Comparison of ENCODE assay signal across 9 cellular contexts in genomic region chr19:7928334-7928706, GRCh38. TPM values are rescaled to one million over a fixed set of nuclear protein-coding genes. Genes with fewer than 3 reads are reported as not detected.
A peak's percentile ranks its signal among the peaks of the same experiment; 100 is the strongest.
DNase-seq lines count a peak whose midpoint lies in the region; ATAC-seq, FAIRE-seq and TF ChIP-seq lines count a peak whose summit lies in the region.
"Had no signal": no experiment of that assay in that cellular context is flagged by ENCODE, and none has a peak within 500 bp of the region (broad histone marks: within the 10 kb centered on the region; RNA-seq: fewer than 3 reads in every experiment).

No MANE protein-coding gene starts in this region.

- peak overlapping the region; percentile 12 for H3K9ac ChIP-seq in endothelial cell of umbilical vein (replicated peaks; ENCODE audit: extremely low read depth, insufficient read depth, low read length)

- H3K9me3 ChIP-seq in endothelial cell of umbilical vein (replicated peaks; ENCODE audit: control insufficient read depth, insufficient read depth, low read length) (no peaks in the 10 kb centered on the region), gastrocnemius medialis (no peaks in the 10 kb centered on the region)

- no peak for TF ChIP-seq CTCF in endothelial cell of umbilical vein (IDR thresholded peaks at IDR 0.05; ENCODE audit: extremely low read depth in 1 of 2, insufficient read depth in 1 of 2, low read depth in 1 of 2, low read length in 2 of 2)
- no peak for TF ChIP-seq CTCF in gastrocnemius medialis (IDR thresholded peaks at IDR 0.05 in 4 of 5, conservative IDR thresholded peaks at IDR 0.05 in 1 of 5)

- H3K27me3 ChIP-seq in endothelial cell of umbilical vein (ENCODE audit: control insufficient read depth in 2 of 2, insufficient read depth in 2 of 2, low read length in 2 of 2): no peaks in the 10 kb centered on the region
- H3K27me3 ChIP-seq in gastrocnemius medialis: peaks cover 0 to 6% (median 0%) of the 10 kb centered on the region in 3 donors

- H3K36me3 ChIP-seq in endothelial cell of umbilical vein (ENCODE audit: control insufficient read depth in 2 of 2, extremely low read depth in 1 of 2, insufficient read depth in 2 of 2, low read length in 2 of 2) (peaks cover 2 to 26% of the 10 kb centered on the region in 2 experiments), gastrocnemius medialis (peaks cover 0 to 30% of the 10 kb centered on the region in 2 donors)

- no peaks in the 10 kb centered on the region for H3K79me2 ChIP-seq in endothelial cell of umbilical vein (ENCODE audit: control insufficient read depth, insufficient read depth, low read length)

- DNase-seq in NCI-H82 (lab: John Stamatoyannopoulos, UW): peak; percentile 68
- no peak for DNase-seq in endothelial cell of umbilical vein (ENCODE audit: low read depth, low spot score)
- DNase-seq in gastrocnemius medialis: no peak
- DNase-seq in islet precursor cell: no peak
- DNase-seq: NCI-H2227 treated with DMSO at 0.1 percent for 48 hours; stimulated activated CD4-positive, alpha-beta T cell treated with anti-CD3 and anti-CD28 coated beads, Interleukin-4, amount 100 ng/mL, for 24 hours had no signal

- no peaks in the 10 kb centered on the region for H3K9me1 ChIP-seq in endothelial cell of umbilical vein (replicated peaks; ENCODE audit: control insufficient read depth, extremely low read depth, insufficient read depth, low read length)

- H3K4me3 ChIP-seq in endothelial cell of umbilical vein (replicated peaks in 1 of 3; ENCODE audit: insufficient read depth in 1 of 3, low read depth in 1 of 3, low read length in 3 of 3) (no peak overlapping the region), gastrocnemius medialis (no peak overlapping the region)

- H2AFZ ChIP-seq in endothelial cell of umbilical vein (ENCODE audit: low read depth, low read length): no peak overlapping the region

- no peak overlapping the region for H3K4me2 ChIP-seq in endothelial cell of umbilical vein (ENCODE audit: insufficient read depth, low read length)

- intact Hi-C loops in endothelial cell of umbilical vein (cut with micrococcal nuclease) (no loop called here), gastrocnemius medialis (cut with DNase I; ENCODE audit: low total_unique reads) (no loop called here)

- H3K27ac ChIP-seq in endothelial cell of umbilical vein (ENCODE audit: insufficient read depth, low read depth, low read length): peak overlapping the region; percentile 59
- peak overlapping the region; percentile 63 to 78 (median 71) for H3K27ac ChIP-seq in gastrocnemius medialis

- CTCF ChIA-PET in endothelial cell of umbilical vein (lab: Charles Lee): interaction anchor here (0.6 to 3.9 kb wide), 8 partner anchors 8 to 574 kb away, joined by 3 to 41 read pairs (median 5); partner anchors contain the start of genes MAP2K7, SNAPC2 and TIMM44

- FAIRE-seq in endothelial cell of umbilical vein (lab: Jason Lieb, UNC): no peak
- FAIRE-seq: TTC549 had no signal

- dilution Hi-C loops in endothelial cell of umbilical vein (cut with MboI; ENCODE audit: extremely low pct_ligation_motif_present, low sequenced_read_pairs): no loop called here

- no peaks in the 10 kb centered on the region for H4K20me1 ChIP-seq in endothelial cell of umbilical vein (replicated peaks; ENCODE audit: control insufficient read depth, extremely low read depth, insufficient read depth, low read length)

- in situ Hi-C loops in gastrocnemius medialis (cut with MboI; ENCODE audit: low sequenced_read_pairs in 4 of 4): no loop called here

- H3K4me1 ChIP-seq in endothelial cell of umbilical vein (ENCODE audit: control insufficient read depth, extremely low read depth, insufficient read depth, low read length): peaks cover 17% of the 10 kb centered on the region
- H3K4me1 ChIP-seq in gastrocnemius medialis: peaks cover 5 to 20% of the 10 kb centered on the region in 2 donors

- ATAC-seq in gastrocnemius medialis (no peak), GM19351 (IDR thresholded peaks at IDR 0.05; ENCODE audit: unreplicated experiment) (no peak), GM21390 (IDR thresholded peaks at IDR 0.05; ENCODE audit: unreplicated experiment) (no peak)

- no peak for TF ChIP-seq POLR2A in endothelial cell of umbilical vein (IDR thresholded peaks at IDR 0.05; ENCODE audit: low read depth, low read length)
- no peak for TF ChIP-seq POLR2A in gastrocnemius medialis (IDR thresholded peaks at IDR 0.05)

- POLR2A ChIA-PET in endothelial cell of umbilical vein (lab: Charles Lee): interaction anchor here (1.4 kb wide), 1 partner anchor 15 kb away, joined by 21 read pairs; the partner anchor contains the start of gene TIMM44

- BruUV-seq in endothelial cell of umbilical vein (replicated peaks; lab: Mats Ljungman, UMichigan): no TSS peak

TF ChIP-seq in endothelial cell of umbilical vein, 7 proteins besides CTCF, POLR2A, EP300 and RAD21:
- TF ChIP-seq MYC (IDR thresholded peaks at IDR 0.05; ENCODE audit: low read depth, low read length) (no peak), MAX (IDR thresholded peaks at IDR 0.05; ENCODE audit: insufficient read depth, insufficient read length) (no peak), GATA2 (IDR thresholded peaks at IDR 0.05; ENCODE audit: insufficient read depth, insufficient read length, low read depth, low read length) (no peak), POLR2AphosphoS5 (IDR thresholded peaks at IDR 0.05; ENCODE audit: insufficient read depth, low read depth, low read length) (no peak), EZH2 (IDR thresholded peaks at IDR 0.05; ENCODE audit: borderline replicate concordance, low read depth, low read length, severe bottlenecking) (no peak), JUN (IDR thresholded peaks at IDR 0.05; ENCODE audit: borderline replicate concordance, insufficient read depth, insufficient read length, low read depth) (no peak), FOS (IDR thresholded peaks at IDR 0.05; ENCODE audit: borderline replicate concordance, insufficient read depth, low read length) (no peak)

RNA-seq across cellular contexts. Expression of gene CTXN1, which starts 2.4 kb away (rescaled TPM):
- total RNA-seq in endothelial cell of umbilical vein (27.6 and 31.1 TPM in 2 replicates), gastrocnemius medialis (not detected)
- polyA plus RNA-seq in endothelial cell of umbilical vein: 16.0 and 25.6 TPM in 2 replicates
- polyA plus RNA-seq in endothelial cell of umbilical vein (2011; cell fraction: cytosol; rRNA removed): 7.2 and 11.6 TPM in 2 replicates
- 4.2 and 4.6 TPM in 2 replicates for polyA plus RNA-seq in endothelial cell of umbilical vein (2011; cell fraction: nucleus; rRNA removed)
- polyA plus RNA-seq in endothelial cell of umbilical vein (2012): 12.6 and 33.1 TPM in 2 replicates
- polyA minus RNA-seq in endothelial cell of umbilical vein: 2.4 and 2.9 TPM in 2 replicates
- 14.6 TPM for polyA minus RNA-seq in endothelial cell of umbilical vein (2011; cell fraction: cytosol; rRNA and poly(A)+ RNA removed)
- polyA minus RNA-seq in endothelial cell of umbilical vein (2011; cell fraction: nucleus; rRNA and poly(A)+ RNA removed): 1.6 and 5.6 TPM in 2 replicates

RNA-seq across cellular contexts. Expression of gene SNAPC2, which starts 8.2 kb away (rescaled TPM):
- total RNA-seq in endothelial cell of umbilical vein: 23.7 and 29.2 TPM in 2 replicates
- polyA plus RNA-seq in endothelial cell of umbilical vein: 25.8 and 33.0 TPM in 2 replicates
- 16.5 and 22.3 TPM in 2 replicates for polyA plus RNA-seq in endothelial cell of umbilical vein (2011; cell fraction: cytosol; rRNA removed)
- 9.7 and 11.4 TPM in 2 replicates for polyA plus RNA-seq in endothelial cell of umbilical vein (2011; cell fraction: nucleus; rRNA removed)
- 27.3 and 36.7 TPM in 2 replicates for polyA plus RNA-seq in endothelial cell of umbilical vein (2012)
- 7.7 and 7.8 TPM in 2 replicates for polyA minus RNA-seq in endothelial cell of umbilical vein
- 7.9 TPM for polyA minus RNA-seq in endothelial cell of umbilical vein (2011; cell fraction: cytosol; rRNA and poly(A)+ RNA removed)
- 2.5 and 5.2 TPM in 2 replicates for polyA minus RNA-seq in endothelial cell of umbilical vein (2011; cell fraction: nucleus; rRNA and poly(A)+ RNA removed)
- 10 to 100 TPM in 1 of 4 donors, 1 to 10 TPM in 3; 4.6 to 10.9 (median 7.1) TPM for total RNA-seq in gastrocnemius medialis

RNA-seq across cellular contexts. Expression of gene TGFBR3L, which starts 13.7 kb away (rescaled TPM):
- total RNA-seq in endothelial cell of umbilical vein (1.2 TPM in 1 of 2 replicates, not detected in the other), gastrocnemius medialis (1 to 10 TPM in 2 of 4 donors, under 1 TPM in 1, not detected in 1; 0.62 to 2.6 (median 1.5) TPM)
- polyA plus RNA-seq in endothelial cell of umbilical vein: 0.35 and 0.81 TPM in 2 replicates
- not detected in 2 replicates for polyA plus RNA-seq in endothelial cell of umbilical vein (2011; cell fraction: cytosol; rRNA removed)
- 0.16 TPM in 1 of 2 replicates, not detected in the other for polyA plus RNA-seq in endothelial cell of umbilical vein (2011; cell fraction: nucleus; rRNA removed)
- 1.2 TPM in 1 of 2 replicates, not detected in the other for polyA plus RNA-seq in endothelial cell of umbilical vein (2012)
- not detected in 2 replicates for polyA minus RNA-seq in endothelial cell of umbilical vein
- 9.8 TPM for polyA minus RNA-seq in endothelial cell of umbilical vein (2011; cell fraction: cytosol; rRNA and poly(A)+ RNA removed)
- 0.48 TPM in 1 of 2 replicates, not detected in the other for polyA minus RNA-seq in endothelial cell of umbilical vein (2011; cell fraction: nucleus; rRNA and poly(A)+ RNA removed)

RNA-seq across cellular contexts. Expression of gene TIMM44, which starts 15.1 kb away (rescaled TPM):
- total RNA-seq in endothelial cell of umbilical vein (61.5 and 62.9 TPM in 2 replicates), gastrocnemius medialis (100 to 1,000 TPM in 1 of 4 donors, 10 to 100 TPM in 3; 53.9 to 168 (median 94.1) TPM)
- 64.3 and 82.5 TPM in 2 replicates for polyA plus RNA-seq in endothelial cell of umbilical vein
- 31.1 and 39.1 TPM in 2 replicates for polyA plus RNA-seq in endothelial cell of umbilical vein (2011; cell fraction: cytosol; rRNA removed)
- 88.2 and 102 TPM in 2 replicates for polyA plus RNA-seq in endothelial cell of umbilical vein (2011; cell fraction: nucleus; rRNA removed)
- 52.7 and 53.2 TPM in 2 replicates for polyA plus RNA-seq in endothelial cell of umbilical vein (2012)
- polyA minus RNA-seq in endothelial cell of umbilical vein: 27.7 and 30.8 TPM in 2 replicates
- 62.2 TPM for polyA minus RNA-seq in endothelial cell of umbilical vein (2011; cell fraction: cytosol; rRNA and poly(A)+ RNA removed)
- polyA minus RNA-seq in endothelial cell of umbilical vein (2011; cell fraction: nucleus; rRNA and poly(A)+ RNA removed): 20.3 and 39.5 TPM in 2 replicates

RNA-seq across cellular contexts. Expression of gene MAP2K7, which starts 24.6 kb away (rescaled TPM):
- total RNA-seq in endothelial cell of umbilical vein (31.6 and 36.0 TPM in 2 replicates), gastrocnemius medialis (10 to 100 TPM; 17.7 to 41.7 (median 32.9) TPM)
- 13.8 and 14.0 TPM in 2 replicates for polyA plus RNA-seq in endothelial cell of umbilical vein
- 8.8 and 12.6 TPM in 2 replicates for polyA plus RNA-seq in endothelial cell of umbilical vein (2011; cell fraction: cytosol; rRNA removed)
- polyA plus RNA-seq in endothelial cell of umbilical vein (2011; cell fraction: nucleus; rRNA removed): 45.9 and 51.2 TPM in 2 replicates
- 16.2 and 21.2 TPM in 2 replicates for polyA plus RNA-seq in endothelial cell of umbilical vein (2012)
- polyA minus RNA-seq in endothelial cell of umbilical vein: 11.8 and 14.7 TPM in 2 replicates
- polyA minus RNA-seq in endothelial cell of umbilical vein (2011; cell fraction: cytosol; rRNA and poly(A)+ RNA removed): 15.1 TPM
- 16.2 and 23.8 TPM in 2 replicates for polyA minus RNA-seq in endothelial cell of umbilical vein (2011; cell fraction: nucleus; rRNA and poly(A)+ RNA removed)

Comparison
In these comparisons a context has a peak if more than half of its experiments do, and no peak if none do; other contexts are left out.
1. RNA of gene CTXN1, which starts 2.4 kb away (total RNA-seq): 27.6 to 31.1 TPM in endothelial cell of umbilical vein; not detected in gastrocnemius medialis; every median in the first group is over 10 times any median in the second.